ENCODE assay signal across 12 cellular contexts in genomic region chr2:55163895-55164509, GRCh38.
DNase-seq lines count a peak whose midpoint lies in the region; ATAC-seq, FAIRE-seq and TF ChIP-seq lines count a peak whose summit lies in the region.
"Had no signal": no experiment of that assay in that cellular context is flagged by ENCODE, and none has a peak within 500 bp of the region (broad histone marks: within the 10 kb centered on the region; RNA-seq: fewer than 3 reads in every experiment).

No MANE protein-coding gene starts in this region.

- H3K36me3 ChIP-seq in astrocyte (ENCODE audit: insufficient read depth, low read length) (no peaks in the 10 kb centered on the region), subcutaneous abdominal adipose tissue (ENCODE audit: control insufficient read depth in 5 of 5, insufficient read depth in 5 of 5, low read length in 5 of 5) (no peaks in the 10 kb centered on the region)
- H3K36me3 ChIP-seq: spleen had no signal

- no peak overlapping the region for H2AFZ ChIP-seq in astrocyte (ENCODE audit: low read depth, low read length)

- H3K36me3 Mint-ChIP-seq in astrocyte (ENCODE audit: low read depth, unreplicated experiment) = no peaks in the 10 kb centered on the region
- H3K36me3 Mint-ChIP-seq in activated naive CD8-positive, alpha-beta T cell treated with anti-CD3 and anti-CD28 coated beads for 36 hours = no peaks in the 10 kb centered on the region

- H3K4me2 ChIP-seq in astrocyte (ENCODE audit: low read length) = peak overlapping the region; percentile 64

- H3K27ac Mint-ChIP-seq in astrocyte (ENCODE audit: unreplicated experiment) = no peak overlapping the region
- no peak overlapping the region for H3K27ac Mint-ChIP-seq in activated naive CD8-positive, alpha-beta T cell treated with anti-CD3 and anti-CD28 coated beads for 36 hours
- H3K27ac Mint-ChIP-seq: T-helper 1 cell treated with Interleukin-12 subunit alpha and Interleukin-12 subunit beta and Interleukin-4 antibody, amounts not matched to agents 30 μg/mL and 1 μg/mL, for 36 hours had no signal

- no peak for FAIRE-seq in astrocyte (lab: Jason Lieb, UNC)
- FAIRE-seq: G401.6 had no signal

- ATAC-seq in left lobe of liver (peak; percentile 82), GM21447 (IDR thresholded peaks at IDR 0.05; ENCODE audit: unreplicated experiment) (no peak)
- ATAC-seq: left ventricle myocardium superior had no signal

- peak overlapping the region; percentile 37 for H3K9ac ChIP-seq in astrocyte (ENCODE audit: low read length)
- H3K9ac ChIP-seq in subcutaneous abdominal adipose tissue (ENCODE audit: low read length in 5 of 5) = peak overlapping the region in 1 of 5 donors; percentile 7

- H3K4me1 Mint-ChIP-seq in astrocyte (ENCODE audit: low read depth, unreplicated experiment) = peaks cover 60% of the 10 kb centered on the region
- peaks cover 6% of the 10 kb centered on the region for H3K4me1 Mint-ChIP-seq in activated naive CD8-positive, alpha-beta T cell treated with anti-CD3 and anti-CD28 coated beads for 36 hours

- H3K4me3 ChIP-seq in astrocyte (ENCODE audit: insufficient read depth, low read depth, low read length) (no peak overlapping the region), subcutaneous abdominal adipose tissue (ENCODE audit: low read depth in 1 of 5, low read length in 5 of 5) (no peak overlapping the region)
- H3K4me3 ChIP-seq: spleen had no signal

- no peak overlapping the region for H3K4me3 Mint-ChIP-seq in astrocyte (ENCODE audit: unreplicated experiment)
- no peak overlapping the region for H3K4me3 Mint-ChIP-seq in activated naive CD8-positive, alpha-beta T cell treated with anti-CD3 and anti-CD28 coated beads for 36 hours
- H3K4me3 Mint-ChIP-seq: T-helper 1 cell treated with Interleukin-12 subunit alpha and Interleukin-12 subunit beta and Interleukin-4 antibody, amounts not matched to agents 30 μg/mL and 1 μg/mL, for 36 hours had no signal

- H3K9me3 Mint-ChIP-seq in astrocyte (ENCODE audit: unreplicated experiment) = no peaks in the 10 kb centered on the region
- H3K9me3 Mint-ChIP-seq in activated naive CD8-positive, alpha-beta T cell treated with anti-CD3 and anti-CD28 coated beads for 36 hours = no peaks in the 10 kb centered on the region
- H3K9me3 Mint-ChIP-seq: T-helper 1 cell treated with Interleukin-12 subunit alpha and Interleukin-12 subunit beta and Interleukin-4 antibody, amounts not matched to agents 30 μg/mL and 1 μg/mL, for 36 hours had no signal

- H3K27ac ChIP-seq in astrocyte (ENCODE audit: low read depth, low read length) (peak overlapping the region; percentile 35), subcutaneous abdominal adipose tissue (ENCODE audit: low read depth, low read length) (peak overlapping the region; percentile 70)

- peaks cover 8% of the 10 kb centered on the region for H3K79me2 ChIP-seq in astrocyte (ENCODE audit: insufficient read depth, low read length)

- H3K27me3 Mint-ChIP-seq in astrocyte (ENCODE audit: low read depth, unreplicated experiment) = no peaks in the 10 kb centered on the region
- H3K27me3 Mint-ChIP-seq in activated naive CD8-positive, alpha-beta T cell treated with anti-CD3 and anti-CD28 coated beads for 36 hours = no peaks in the 10 kb centered on the region

- H3K4me1 ChIP-seq in astrocyte (ENCODE audit: insufficient read depth, low read length) (peaks cover 53% of the 10 kb centered on the region), subcutaneous abdominal adipose tissue (ENCODE audit: control insufficient read depth in 5 of 5, insufficient read depth in 5 of 5, low read length in 5 of 5) (peaks cover 11 to 66% (median 60%) of the 10 kb centered on the region in 5 donors)

- DNase-seq in HT-29 (ENCODE audit: low spot score) (peak; percentile 72), astrocyte (ENCODE audit: low read depth) (no peak), left lobe of liver (ENCODE audit: low spot score) (no peak), putamen (ENCODE audit: low spot score) (no peak)
- no peak for DNase-seq in activated naive CD8-positive, alpha-beta T cell treated with anti-CD3 and anti-CD28 coated beads for 36 hours
- DNase-seq: left ventricle myocardium superior; spleen; stimulated activated CD8-positive, alpha-beta memory T cell treated with anti-CD3 and anti-CD28 coated beads, Interleukin-4, amount 100 ng/mL, for 48 hours had no signal

- H3K9me3 ChIP-seq in astrocyte (ENCODE audit: insufficient read depth, low read depth, low read length) (no peaks in the 10 kb centered on the region), subcutaneous abdominal adipose tissue (ENCODE audit: control insufficient read depth in 5 of 5, low read length in 5 of 5) (no peaks in the 10 kb centered on the region)
- H3K9me3 ChIP-seq: spleen had no signal

- H3K27me3 ChIP-seq in astrocyte (ENCODE audit: insufficient read depth, low read length) (no peaks in the 10 kb centered on the region), subcutaneous abdominal adipose tissue (ENCODE audit: control insufficient read depth in 5 of 5, insufficient read depth in 4 of 5, low read length in 5 of 5) (no peaks in the 10 kb centered on the region)
- H3K27me3 ChIP-seq: spleen had no signal

- no peaks in the 10 kb centered on the region for H4K20me1 ChIP-seq in astrocyte (ENCODE audit: insufficient read depth, low read length)

- no peak for TF ChIP-seq CTCF in astrocyte (IDR thresholded peaks at IDR 0.05; ENCODE audit: insufficient read depth, low read depth, low read length)
